Comparison of ENCODE assay signal across 8 cellular contexts in genomic region chr6:70955441-70956190, GRCh38. TPM values are rescaled to one million over a fixed set of nuclear protein-coding genes. Genes with fewer than 3 reads are reported as not detected.
DNase-seq lines count a peak whose midpoint lies in the region; ATAC-seq, FAIRE-seq and TF ChIP-seq lines count a peak whose summit lies in the region.

No MANE protein-coding gene starts in this region.

- DNase-seq in BE2C (peak; percentile 92), GM19239 (ENCODE audit: insufficient read length, low spot score) (peak; percentile 76), NCI-H510A (lab: John Stamatoyannopoulos, UW) (peak; percentile 66), ecto neural progenitor cell (ENCODE audit: low spot score) (peak; percentile 95), lower lobe of right lung (peak; percentile 90)
- peak; percentile 92 to 94 for DNase-seq in activated CD4-positive, alpha-beta T cell treated with anti-CD3 and anti-CD28 coated beads, Interleukin-2, amount 50 U/mL, for 48 hours
- DNase-seq in stimulated activated CD4-positive, alpha-beta T cell treated with anti-CD3 and anti-CD28 coated beads, Interleukin-4, amount 100 ng/mL, for 4 hours: peak; percentile 76 to 89

- ATAC-seq in HG03378 (IDR thresholded peaks at IDR 0.05; ENCODE audit: unreplicated experiment): peak; percentile 87
- ATAC-seq in lower lobe of right lung: peak; percentile 96 to 97

- H3K27me3 ChIP-seq in BE2C: peaks cover 21% of the 10 kb centered on the region
- H3K27me3 ChIP-seq in lower lobe of right lung (ENCODE audit: low read depth): peaks cover 50% of the 10 kb centered on the region

- H3K9me3 ChIP-seq in BE2C (no peaks in the 10 kb centered on the region), lower lobe of right lung (no peaks in the 10 kb centered on the region)

- no peaks in the 10 kb centered on the region for H3K4me1 ChIP-seq in BE2C
- H3K4me1 ChIP-seq in lower lobe of right lung: peaks cover 21% of the 10 kb centered on the region

- TF ChIP-seq CTCF in BE2C (IDR thresholded peaks at IDR 0.05; ENCODE audit: low read depth, low read length): peak; percentile 73
- TF ChIP-seq CTCF in lower lobe of right lung (IDR thresholded peaks at IDR 0.05): peak; percentile 89

- FAIRE-seq in GM19239 (lab: Jason Lieb, UNC): peak; percentile 57

- intact Hi-C loops in lower lobe of right lung (cut with DNase I): no loop called here

- H3K27ac ChIP-seq in lower lobe of right lung: no peak overlapping the region

- H3K4me3 ChIP-seq in BE2C (ENCODE audit: low read depth, low read length) (peak overlapping the region; percentile 49), lower lobe of right lung (peak overlapping the region; percentile 62)

- H3K36me3 ChIP-seq in BE2C: no peaks in the 10 kb centered on the region
- H3K36me3 ChIP-seq in lower lobe of right lung: no peaks in the 10 kb centered on the region

RNA-seq across cellular contexts. Expression of gene B3GAT2, which starts 1.2 kb away (rescaled TPM):
- 0.14 TPM for polyA plus RNA-seq in BE2C (2012; ENCODE audit: insufficient read depth, insufficient read length, low read depth)
- total RNA-seq in lower lobe of right lung: 0.12 TPM
